Comparison of ENCODE assay signal across 8 cellular contexts in genomic region chr1:32336963-32337675, GRCh38. TPM values are rescaled to one million over a fixed set of nuclear protein-coding genes. Genes with fewer than 3 reads are reported as not detected.
DNase-seq lines count a peak whose midpoint lies in the region; ATAC-seq and TF ChIP-seq lines count a peak whose summit lies in the region.

No MANE protein-coding gene starts in this region.

- peaks cover 0 to 14% (median 0%) of the 10 kb centered on the region in 4 donors for H3K27me3 ChIP-seq in esophagus squamous epithelium

- peaks cover 7% of the 10 kb centered on the region for H3K36me3 Mint-ChIP-seq in activated CD8-positive, alpha-beta T cell treated with anti-CD3 and anti-CD28 coated beads for 36 hours (ENCODE audit: low read depth)

- no peak for TF ChIP-seq CTCF in activated CD8-positive, alpha-beta T cell treated with anti-CD3 and anti-CD28 coated beads for 36 hours (IDR thresholded peaks at IDR 0.05)
- no peak for TF ChIP-seq CTCF in esophagus squamous epithelium (IDR thresholded peaks at IDR 0.05)

- H3K27ac ChIP-seq in esophagus squamous epithelium: peak overlapping the region in 2 of 4 donors; percentile 73 to 78

- H3K27ac Mint-ChIP-seq in activated CD8-positive, alpha-beta T cell treated with anti-CD3 and anti-CD28 coated beads for 36 hours: peak overlapping the region; percentile 49

- DNase-seq in Kasumi-1 (lab: John Stamatoyannopoulos, UW) (peak; percentile 90 to 93), Right ventricle myocardium inferior (ENCODE audit: missing footprints) (peak; percentile 83), COLO829 (ENCODE audit: low spot score) (no peak), esophagus squamous epithelium (lab: John Stamatoyannopoulos, UW) (no peak)
- DNase-seq in activated CD8-positive, alpha-beta T cell treated with anti-CD3 and anti-CD28 coated beads for 36 hours: peak; percentile 88
- peak; percentile 40 to 45 for DNase-seq in stimulated activated CD4-positive, alpha-beta T cell treated with anti-CD3 and anti-CD28 coated beads, Interleukin-4, amount 100 ng/mL, for 4 hours

- POLR2A ChIA-PET in activated CD8-positive, alpha-beta T cell treated with anti-CD3 and anti-CD28 coated beads for 36 hours (lab: Charles Lee): interaction anchor here (1.0 to 3.6 kb wide), 11 partner anchors 9 to 114 kb away, joined by 3 to 39 read pairs (median 6); partner anchors contain the start of genes BSDC1, HDAC1 and LCK

- H3K27me3 Mint-ChIP-seq in activated CD8-positive, alpha-beta T cell treated with anti-CD3 and anti-CD28 coated beads for 36 hours: no peaks in the 10 kb centered on the region

- TF ChIP-seq POLR2A in esophagus squamous epithelium (IDR thresholded peaks at IDR 0.05): no peak

- H3K9me3 ChIP-seq in ES-I3 (ENCODE audit: control insufficient read depth, insufficient read depth, low read length) (no peaks in the 10 kb centered on the region), esophagus squamous epithelium (no peaks in the 10 kb centered on the region)

- peak; percentile 70 for ATAC-seq in activated CD8-positive, alpha-beta T cell treated with anti-CD3 and anti-CD28 coated beads for 36 hours
- ATAC-seq in Right ventricle myocardium inferior: peak; percentile 60
- ATAC-seq in GM18867 (IDR thresholded peaks at IDR 0.05; ENCODE audit: unreplicated experiment): no peak

- intact Hi-C loops in activated CD8-positive, alpha-beta T cell treated with anti-CD3 and anti-CD28 coated beads for 36 hours (cut with micrococcal nuclease): no loop called here
- intact Hi-C loops in Right ventricle myocardium inferior (cut with DNase I) (no loop called here), esophagus squamous epithelium (cut with DNase I) (no loop called here)

- 38 to 53% methylated on average over 4 to 5 of the region's 8 CpGs for WGBS in esophagus squamous epithelium, 2 donors

- H3K36me3 ChIP-seq in ES-I3 (ENCODE audit: insufficient read depth, low read length) (no peaks in the 10 kb centered on the region), esophagus squamous epithelium (peaks cover 0 to 24% (median 6%) of the 10 kb centered on the region in 3 donors)

- H3K9ac ChIP-seq in ES-I3 (ENCODE audit: low read depth, low read length): peak overlapping the region; percentile 56; the same call in 1 of the 2 replicates

- H3K4me1 Mint-ChIP-seq in activated CD8-positive, alpha-beta T cell treated with anti-CD3 and anti-CD28 coated beads for 36 hours (ENCODE audit: low read depth): peaks cover 49% of the 10 kb centered on the region

- peaks cover 30% of the 10 kb centered on the region; the same call in 1 of the 2 replicates for H3K4me1 ChIP-seq in ES-I3 (ENCODE audit: insufficient read depth, low read length)
- H3K4me1 ChIP-seq in esophagus squamous epithelium: peaks cover 35 to 65% (median 41%) of the 10 kb centered on the region in 3 donors

- CTCF ChIA-PET in activated CD8-positive, alpha-beta T cell treated with anti-CD3 and anti-CD28 coated beads for 36 hours (lab: Charles Lee): interaction anchor here (0.8 to 2.7 kb wide), 7 partner anchors 17 to 122 kb away, joined by 3 to 17 read pairs (median 4); partner anchors contain the start of gene BSDC1

- no peaks in the 10 kb centered on the region for H3K9me3 Mint-ChIP-seq in activated CD8-positive, alpha-beta T cell treated with anti-CD3 and anti-CD28 coated beads for 36 hours

- peak overlapping the region; percentile 36 for H3K4me3 Mint-ChIP-seq in activated CD8-positive, alpha-beta T cell treated with anti-CD3 and anti-CD28 coated beads for 36 hours

- H3K4me3 ChIP-seq in esophagus squamous epithelium: no peak overlapping the region

RNA-seq across cellular contexts. Expression of gene MARCKSL1, which starts 1.1 kb away (rescaled TPM):
- 10 to 100 TPM; 31.2 to 33.5 TPM for total RNA-seq in activated CD8-positive, alpha-beta T cell treated with anti-CD3 and anti-CD28 coated beads for 36 hours
- total RNA-seq in Right ventricle myocardium inferior: 28.5 TPM
- 1 to 10 TPM; 4.4 to 6.1 (median 5.1) TPM for total RNA-seq in esophagus squamous epithelium

RNA-seq across cellular contexts. Expression of gene FAM229A, which starts 25.2 kb away (rescaled TPM):
- total RNA-seq in activated CD8-positive, alpha-beta T cell treated with anti-CD3 and anti-CD28 coated beads for 36 hours: 1 to 10 TPM; 4.6 to 5.5 TPM
- total RNA-seq in Right ventricle myocardium inferior: 2.4 TPM
- total RNA-seq in esophagus squamous epithelium: 1 to 10 TPM; 1.4 to 7.1 (median 3.2) TPM

RNA-seq across cellular contexts. Expression of gene TSSK3, which starts 25.2 kb away (rescaled TPM):
- total RNA-seq in activated CD8-positive, alpha-beta T cell treated with anti-CD3 and anti-CD28 coated beads for 36 hours: under 1 TPM; 0.85 to 0.90 TPM
- 1.2 TPM for total RNA-seq in Right ventricle myocardium inferior
- total RNA-seq in esophagus squamous epithelium: under 1 TPM in 2 of 4 donors, not detected in 2; 0.31 to 0.57 TPM

RNA-seq across cellular contexts. Expression of gene HDAC1, which starts 45.2 kb away (rescaled TPM):
- 100 to 1,000 TPM; 126 to 127 TPM for total RNA-seq in activated CD8-positive, alpha-beta T cell treated with anti-CD3 and anti-CD28 coated beads for 36 hours
- total RNA-seq in Right ventricle myocardium inferior (40.6 TPM), esophagus squamous epithelium (100 to 1,000 TPM in 2 of 4 donors, 10 to 100 TPM in 2; 74.3 to 115 (median 96.0) TPM)

RNA-seq across cellular contexts. Expression of gene BSDC1, which starts 57.1 kb away (rescaled TPM):
- total RNA-seq in activated CD8-positive, alpha-beta T cell treated with anti-CD3 and anti-CD28 coated beads for 36 hours: 10 to 100 TPM; 30.6 to 33.3 TPM
- total RNA-seq in Right ventricle myocardium inferior (41.8 TPM), esophagus squamous epithelium (10 to 100 TPM; 42.4 to 62.2 (median 45.9) TPM)

Comparison
In these comparisons a context has a peak if more than half of its experiments do, and no peak if none do; other contexts are left out.
1. DNase-seq: peak in Kasumi-1 (2 of 2), activated CD8-positive, alpha-beta T cell treated with anti-CD3 and anti-CD28 coated beads for 36 hours (single experiment), Right ventricle myocardium inferior (single experiment) and stimulated activated CD4-positive, alpha-beta T cell treated with anti-CD3 and anti-CD28 coated beads, Interleukin-4, amount 100 ng/mL, for 4 hours (2 of 2); none in COLO829 (single experiment) and esophagus squamous epithelium (single experiment).